Comparison of ENCODE assay signal across 10 cellular contexts in the genomic region with DNA sequence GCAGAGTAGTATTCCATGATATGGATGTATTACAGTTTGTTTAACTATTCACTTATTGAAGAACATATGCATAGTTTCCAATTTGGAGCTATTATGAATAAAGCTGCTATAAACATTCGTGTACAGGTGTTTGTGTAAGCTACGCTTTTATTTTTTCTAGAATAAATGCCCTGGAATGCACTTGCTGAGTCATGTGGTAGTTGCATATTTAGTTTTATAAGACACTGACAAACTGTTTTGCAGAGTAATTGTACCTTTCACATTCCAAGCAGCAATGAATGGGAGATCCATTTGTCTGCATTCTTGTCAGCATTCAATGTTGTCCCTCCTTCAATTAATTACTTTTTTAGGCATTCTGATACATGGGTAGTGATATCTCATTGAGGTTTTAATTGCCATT.
A peak's percentile ranks its signal among the peaks of the same experiment; 100 is the strongest.
DNase-seq lines count a peak whose midpoint lies in the region; TF ChIP-seq lines count a peak whose summit lies in the region.
"Had no signal": no experiment of that assay in that cellular context is flagged by ENCODE, and none has a peak within 500 bp of the region (broad histone marks: within the 10 kb centered on the region; RNA-seq: fewer than 3 reads in every experiment).

No MANE protein-coding gene starts in this region.

- CTCF ChIA-PET in GM10248 (lab: Yijun Ruan, JAX) = interaction anchor here (0.9 to 1.2 kb wide), 2 partner anchors 10 to 105 kb away, joined by 3 read pairs; no protein-coding TSS in a partner anchor

- H3K9ac ChIP-seq in adipocyte (ENCODE audit: low read length) = no peak overlapping the region
- H3K9ac ChIP-seq: BLaER1 had no signal

- TF ChIP-seq CTCF in fibroblast of pulmonary artery (IDR thresholded peaks at IDR 0.05; ENCODE audit: low read length, missing control alignments) = no peak
- TF ChIP-seq CTCF in GM10248 (IDR thresholded peaks at IDR 0.05; ENCODE audit: control extremely low read depth, extremely low read depth, low read depth, missing control alignments) = no peak

- H3K36me3 ChIP-seq in adipocyte (ENCODE audit: control insufficient read depth, insufficient read depth, low read length, severe bottlenecking) = no peaks in the 10 kb centered on the region
- H3K36me3 ChIP-seq: BLaER1 had no signal

- H3K4me3 ChIP-seq in adipocyte (ENCODE audit: low read length) = no peak overlapping the region
- H3K4me3 ChIP-seq in fibroblast of pulmonary artery (replicated peaks; ENCODE audit: low read depth, low read length) = no peak overlapping the region
- H3K4me3 ChIP-seq: BLaER1 had no signal

- no peaks in the 10 kb centered on the region for H3K4me1 ChIP-seq in adipocyte (ENCODE audit: control insufficient read depth, insufficient read depth, low read length)
- H3K4me1 ChIP-seq: BLaER1, Caco-2 had no signal

- H3K9me3 ChIP-seq in adipocyte (ENCODE audit: control insufficient read depth, low read length) = peaks cover 3% of the 10 kb centered on the region
- H3K9me3 ChIP-seq: BLaER1, Caco-2 had no signal

- DNase-seq in EH (ENCODE audit: low read depth) = peak; percentile 10
- DNase-seq in adipocyte (ENCODE audit: low read depth) = peak; percentile 14
- peak; percentile 21 for DNase-seq in fibroblast of pulmonary artery (ENCODE audit: low read depth)
- DNase-seq in NCI-H1694 (lab: John Stamatoyannopoulos, UW) = no peak
- no peak for DNase-seq in NCI-H510A treated with DMSO at 0.1 percent for 48 hours (lab: John Stamatoyannopoulos, UW)
- no peak for DNase-seq in DMS114 treated with DMSO at 0.1 percent for 48 hours (lab: John Stamatoyannopoulos, UW; ENCODE audit: unreplicated experiment)
- no peak for DNase-seq in GM10248 (ENCODE audit: extremely low spot score)
- DNase-seq: Caco-2; CD8-positive, alpha-beta memory T cell had no signal

- no peaks in the 10 kb centered on the region for H3K27me3 ChIP-seq in adipocyte (replicated peaks; ENCODE audit: control insufficient read depth, insufficient read depth, low read length)
- H3K27me3 ChIP-seq: BLaER1 had no signal

- POLR2A ChIA-PET in GM10248 (lab: Yijun Ruan, JAX) = no interaction called here

Comparison
In these comparisons a context has a peak if more than half of its experiments do, and no peak if none do; other contexts are left out.
1. DNase-seq: peak in EH (single experiment), adipocyte (single experiment) and fibroblast of pulmonary artery (single experiment); none in NCI-H1694 (single experiment), NCI-H510A treated with DMSO at 0.1 percent for 48 hours (single experiment), DMS114 treated with DMSO at 0.1 percent for 48 hours (single experiment) and GM10248 (single experiment).